In genomic region chr6:42619963-42620362, GRCh38 we compare ENCODE assay signal across 2 cellular contexts.
TF ChIP-seq lines count a peak whose summit lies in the region.

No MANE protein-coding gene starts in this region.

TF ChIP-seq in endothelial cell of umbilical vein, 7 proteins besides CTCF, POLR2A, EP300 and RAD21:
- no peak for TF ChIP-seq GATA2 (IDR thresholded peaks at IDR 0.05; ENCODE audit: insufficient read depth, insufficient read length, low read depth, low read length)
- no peak for TF ChIP-seq MAX (IDR thresholded peaks at IDR 0.05; ENCODE audit: insufficient read depth, insufficient read length)
- no peak for TF ChIP-seq FOS (IDR thresholded peaks at IDR 0.05; ENCODE audit: borderline replicate concordance, insufficient read depth, low read length)
- no peak for TF ChIP-seq POLR2AphosphoS5 (IDR thresholded peaks at IDR 0.05; ENCODE audit: insufficient read depth, low read depth, low read length)
- no peak for TF ChIP-seq JUN (IDR thresholded peaks at IDR 0.05; ENCODE audit: borderline replicate concordance, insufficient read depth, insufficient read length, low read depth)
- no peak for TF ChIP-seq MYC (IDR thresholded peaks at IDR 0.05; ENCODE audit: low read depth, low read length)
- TF ChIP-seq EZH2 (IDR thresholded peaks at IDR 0.05; ENCODE audit: borderline replicate concordance, low read depth, low read length, severe bottlenecking), result no peak

TF ChIP-seq in SK-N-SH treated with all-trans-retinoic acid at 6 μM for 48 hours, 23 proteins besides CTCF, POLR2A, EP300 and RAD21 (continued from another document):
- no peak for TF ChIP-seq ZNF565 (CRISPR knock-in tag; conservative IDR thresholded peaks at IDR 0.05; ENCODE audit: low read depth)
- TF ChIP-seq RARB (CRISPR knock-in tag; IDR thresholded peaks at IDR 0.05), result no peak
- no peak for TF ChIP-seq TCF4 (CRISPR knock-in tag; IDR thresholded peaks at IDR 0.05; ENCODE audit: borderline replicate concordance)
- TF ChIP-seq OSR1 (CRISPR knock-in tag; IDR thresholded peaks at IDR 0.05), result no peak
- no peak for TF ChIP-seq TOX (CRISPR knock-in tag; IDR thresholded peaks at IDR 0.05; ENCODE audit: borderline replicate concordance)
- TF ChIP-seq CREB5 (CRISPR knock-in tag; IDR thresholded peaks at IDR 0.05; ENCODE audit: low read depth), result no peak
- no peak for TF ChIP-seq ZFP3 (CRISPR knock-in tag; IDR thresholded peaks at IDR 0.05)
- TF ChIP-seq POU6F1 (CRISPR knock-in tag; IDR thresholded peaks at IDR 0.05; ENCODE audit: borderline replicate concordance, low read depth), result no peak
- no peak for TF ChIP-seq PATZ1 (CRISPR knock-in tag; IDR thresholded peaks at IDR 0.05; ENCODE audit: borderline replicate concordance)
- TF ChIP-seq ESRRG (CRISPR knock-in tag; IDR thresholded peaks at IDR 0.05), result no peak
- TF ChIP-seq ZFP30 (CRISPR knock-in tag; IDR thresholded peaks at IDR 0.05), result no peak
- no peak for TF ChIP-seq ARNTL (CRISPR knock-in tag; IDR thresholded peaks at IDR 0.05; ENCODE audit: borderline replicate concordance, low read depth)
- TF ChIP-seq ISL1 (CRISPR knock-in tag; IDR thresholded peaks at IDR 0.05), result no peak
- no peak for TF ChIP-seq TSHZ2 (CRISPR knock-in tag; IDR thresholded peaks at IDR 0.05)
TF ChIP-seq in SK-N-SH treated with all-trans-retinoic acid at 6 μM for 48 hours: peak in this region for 0.
